Comparison of ENCODE assay signal across 8 cellular contexts in genomic region chr1:58858344-58858673, GRCh38.
A peak's percentile ranks its signal among the peaks of the same experiment; 100 is the strongest.
DNase-seq lines count a peak whose midpoint lies in the region; ATAC-seq lines count a peak whose summit lies in the region.

No MANE protein-coding gene starts in this region.

- peak overlapping the region; percentile 70 for H3K4me3 Mint-ChIP-seq in activated naive CD8-positive, alpha-beta T cell treated with anti-CD3 and anti-CD28 coated beads, Interleukin-2, amount 10 ng/mL, durations not matched to agents 7 days and 5 days
- H3K4me3 Mint-ChIP-seq in stimulated activated memory B cell treated with anti-CD40 and anti-IgM and Interleukin-4, amounts not matched to agents 10 μg/mL and 1 μg/mL and 100 μg/mL, for 72 hours, result no peak overlapping the region

- peak; percentile 8 for ATAC-seq in HG03520 (IDR thresholded peaks at IDR 0.05; ENCODE audit: unreplicated experiment)
- ATAC-seq in activated naive CD8-positive, alpha-beta T cell treated with anti-CD3 and anti-CD28 coated beads, Interleukin-2, amount 10 ng/mL, durations not matched to agents 7 days and 5 days (ENCODE audit: low read depth), result peak; percentile 90
- no peak for ATAC-seq in stimulated activated memory B cell treated with anti-CD40 and anti-IgM and Interleukin-4, amounts not matched to agents 10 μg/mL and 1 μg/mL and 100 μg/mL, for 72 hours
- no peak for ATAC-seq in HG02588 (IDR thresholded peaks at IDR 0.05; ENCODE audit: unreplicated experiment)

- no peaks in the 10 kb centered on the region for H3K9me3 Mint-ChIP-seq in activated naive CD8-positive, alpha-beta T cell treated with anti-CD3 and anti-CD28 coated beads, Interleukin-2, amount 10 ng/mL, durations not matched to agents 7 days and 5 days
- H3K9me3 Mint-ChIP-seq in stimulated activated memory B cell treated with anti-CD40 and anti-IgM and Interleukin-4, amounts not matched to agents 10 μg/mL and 1 μg/mL and 100 μg/mL, for 72 hours, result no peaks in the 10 kb centered on the region

- H3K27ac Mint-ChIP-seq in activated naive CD8-positive, alpha-beta T cell treated with anti-CD3 and anti-CD28 coated beads, Interleukin-2, amount 10 ng/mL, durations not matched to agents 7 days and 5 days, result peak overlapping the region; percentile 94
- peak overlapping the region; percentile 83 for H3K27ac Mint-ChIP-seq in stimulated activated memory B cell treated with anti-CD40 and anti-IgM and Interleukin-4, amounts not matched to agents 10 μg/mL and 1 μg/mL and 100 μg/mL, for 72 hours

- H3K27me3 Mint-ChIP-seq in activated naive CD8-positive, alpha-beta T cell treated with anti-CD3 and anti-CD28 coated beads, Interleukin-2, amount 10 ng/mL, durations not matched to agents 7 days and 5 days, result peaks cover 4% of the 10 kb centered on the region
- no peaks in the 10 kb centered on the region for H3K27me3 Mint-ChIP-seq in stimulated activated memory B cell treated with anti-CD40 and anti-IgM and Interleukin-4, amounts not matched to agents 10 μg/mL and 1 μg/mL and 100 μg/mL, for 72 hours

- intact Hi-C loops in posterior cingulate gyrus (cut with DNase I), result no loop called here

- H3K36me3 Mint-ChIP-seq in activated naive CD8-positive, alpha-beta T cell treated with anti-CD3 and anti-CD28 coated beads, Interleukin-2, amount 10 ng/mL, durations not matched to agents 7 days and 5 days, result peaks cover 7% of the 10 kb centered on the region
- no peaks in the 10 kb centered on the region for H3K36me3 Mint-ChIP-seq in stimulated activated memory B cell treated with anti-CD40 and anti-IgM and Interleukin-4, amounts not matched to agents 10 μg/mL and 1 μg/mL and 100 μg/mL, for 72 hours

- peak; percentile 13 to 21 for DNase-seq in SHP77 (lab: John Stamatoyannopoulos, UW)
- DNase-seq in SHP77 treated with DMSO at 0.1 percent for 48 hours (lab: John Stamatoyannopoulos, UW), result no peak
- no peak for DNase-seq in activated naive CD8-positive, alpha-beta T cell treated with anti-CD3 and anti-CD28 coated beads, Interleukin-2, amount 10 ng/mL, durations not matched to agents 7 days and 5 days
- DNase-seq in GM19238 (ENCODE audit: insufficient read length, low spot score), result no peak
- DNase-seq in posterior cingulate gyrus, result no peak

- POLR2A ChIA-PET in activated naive CD8-positive, alpha-beta T cell treated with anti-CD3 and anti-CD28 coated beads, Interleukin-2, amount 10 ng/mL, durations not matched to agents 7 days and 5 days (lab: Charles Lee), result interaction anchor here (0.9 to 3.5 kb wide), 12 partner anchors 12 to 438 kb away, joined by 3 to 23 read pairs (median 5); partner anchors contain the start of gene JUN

- H3K4me1 Mint-ChIP-seq in activated naive CD8-positive, alpha-beta T cell treated with anti-CD3 and anti-CD28 coated beads, Interleukin-2, amount 10 ng/mL, durations not matched to agents 7 days and 5 days, result peaks cover 33% of the 10 kb centered on the region
- peaks cover 47% of the 10 kb centered on the region for H3K4me1 Mint-ChIP-seq in stimulated activated memory B cell treated with anti-CD40 and anti-IgM and Interleukin-4, amounts not matched to agents 10 μg/mL and 1 μg/mL and 100 μg/mL, for 72 hours

Comparison
In these comparisons a context has a peak if more than half of its experiments do, and no peak if none do; other contexts are left out.
1. DNase-seq: peak in SHP77 (2 of 2); none in SHP77 treated with DMSO at 0.1 percent for 48 hours (single experiment), activated naive CD8-positive, alpha-beta T cell treated with anti-CD3 and anti-CD28 coated beads, Interleukin-2, amount 10 ng/mL, durations not matched to agents 7 days and 5 days (single experiment), GM19238 (single experiment) and posterior cingulate gyrus (0 of 10).
2. ATAC-seq: peak in HG03520 (single experiment) and activated naive CD8-positive, alpha-beta T cell treated with anti-CD3 and anti-CD28 coated beads, Interleukin-2, amount 10 ng/mL, durations not matched to agents 7 days and 5 days (single experiment); none in stimulated activated memory B cell treated with anti-CD40 and anti-IgM and Interleukin-4, amounts not matched to agents 10 μg/mL and 1 μg/mL and 100 μg/mL, for 72 hours (single experiment) and HG02588 (single experiment).